Comparison of ENCODE assay signal across 23 cellular contexts in genomic region chr11:115739121-115739520, GRCh38.
"Had no signal": no experiment of that assay in that cellular context is flagged by ENCODE, and none has a peak within 500 bp of the region (broad histone marks: within the 10 kb centered on the region; RNA-seq: fewer than 3 reads in every experiment).

No MANE protein-coding gene starts in this region.

- H3K36me3 ChIP-seq: left ventricle myocardium inferior, stomach, thyroid gland, upper lobe of right lung had no signal

- H3K4me1 Mint-ChIP-seq: naive B cell; stimulated activated memory B cell treated with anti-CD40 and anti-IgM and Interleukin-4, amounts not matched to agents 10 μg/mL and 1 μg/mL and 100 μg/mL, for 72 hours had no signal

- ATAC-seq: activated T-cell treated with anti-CD3 and anti-CD28 coated beads, Interleukin-2, amount 50 U/mL, for 72 hours; body of pancreas; sciatic nerve; stimulated activated memory B cell treated with anti-CD40 and anti-IgM and Interleukin-4, amounts not matched to agents 10 μg/mL and 1 μg/mL and 100 μg/mL, for 72 hours; upper lobe of right lung had no signal

- H3K27ac Mint-ChIP-seq: activated naive CD8-positive, alpha-beta T cell; activated T-cell treated with anti-CD3 and anti-CD28 coated beads, Interleukin-2, amount 50 U/mL, for 72 hours; dendritic cell treated with granulocyte-macrophage colony-stimulating factor and Interleukin-4, amounts not matched to agents 40 ng/mL and 50 ng/mL, for 4 days; endodermal cell; mesothelial cell of epicardium; naive B cell; stimulated activated memory B cell treated with anti-CD40 and anti-IgM and Interleukin-4, amounts not matched to agents 10 μg/mL and 1 μg/mL and 100 μg/mL, for 72 hours had no signal

- H3K36me3 Mint-ChIP-seq: activated naive CD8-positive, alpha-beta T cell; mesothelial cell of epicardium; naive B cell; stimulated activated memory B cell treated with anti-CD40 and anti-IgM and Interleukin-4, amounts not matched to agents 10 μg/mL and 1 μg/mL and 100 μg/mL, for 72 hours had no signal

- H3K27ac ChIP-seq: body of pancreas, left ventricle myocardium inferior, skin epidermis, stomach, thyroid gland, upper lobe of right lung had no signal

- H3K4me1 ChIP-seq: body of pancreas, left ventricle myocardium inferior, stomach, upper lobe of right lung had no signal

- H3K4me3 Mint-ChIP-seq: activated naive CD8-positive, alpha-beta T cell; activated T-cell treated with anti-CD3 and anti-CD28 coated beads, Interleukin-2, amount 50 U/mL, for 72 hours; dendritic cell treated with granulocyte-macrophage colony-stimulating factor and Interleukin-4, amounts not matched to agents 40 ng/mL and 50 ng/mL, for 4 days; endodermal cell; mesothelial cell of epicardium; stimulated activated memory B cell treated with anti-CD40 and anti-IgM and Interleukin-4, amounts not matched to agents 10 μg/mL and 1 μg/mL and 100 μg/mL, for 72 hours had no signal

- H3K9me3 Mint-ChIP-seq: dendritic cell treated with granulocyte-macrophage colony-stimulating factor and Interleukin-4, amounts not matched to agents 40 ng/mL and 50 ng/mL, for 4 days; endodermal cell; mesothelial cell of epicardium; stimulated activated memory B cell treated with anti-CD40 and anti-IgM and Interleukin-4, amounts not matched to agents 10 μg/mL and 1 μg/mL and 100 μg/mL, for 72 hours had no signal

- H3K9me3 ChIP-seq: body of pancreas, left ventricle myocardium inferior, stomach, thyroid gland, upper lobe of right lung had no signal

- DNase-seq: activated CD4-positive, alpha-beta T cell treated with anti-CD3 and anti-CD28 coated beads for 4 hours; activated CD4-positive, alpha-beta T cell treated with anti-CD3 and anti-CD28 coated beads, Interleukin-2, amount 50 U/mL, for 4 hours; activated CD4-positive, CD25-positive, alpha-beta regulatory T cell; activated naive CD4-positive, alpha-beta T cell treated with Interleukin-2 at 50 U/mL for 16 hours; activated T-cell treated with anti-CD3 and anti-CD28 coated beads for 4 hours; activated T-cell treated with anti-CD3 and anti-CD28 coated beads, Interleukin-2, amount 50 U/mL, for 72 hours; body of pancreas; central memory CD4-positive, alpha-beta T cell; endodermal cell; glutamatergic neuron; left ventricle myocardium inferior; naive B cell; stimulated activated CD4-positive, alpha-beta T cell treated with anti-CD3 and anti-CD28 coated beads, Interleukin-4, amount 100 ng/mL, for 24 hours; stomach; thyroid gland; upper lobe of right lung had no signal

- H3K27me3 ChIP-seq: body of pancreas, stomach, thyroid gland, upper lobe of right lung had no signal

- H3K4me3 ChIP-seq: body of pancreas, left ventricle myocardium inferior, lung, skin epidermis, stomach, thyroid gland, upper lobe of right lung had no signal
